Comparison of ENCODE assay signal across 8 cellular contexts in the genomic region with DNA sequence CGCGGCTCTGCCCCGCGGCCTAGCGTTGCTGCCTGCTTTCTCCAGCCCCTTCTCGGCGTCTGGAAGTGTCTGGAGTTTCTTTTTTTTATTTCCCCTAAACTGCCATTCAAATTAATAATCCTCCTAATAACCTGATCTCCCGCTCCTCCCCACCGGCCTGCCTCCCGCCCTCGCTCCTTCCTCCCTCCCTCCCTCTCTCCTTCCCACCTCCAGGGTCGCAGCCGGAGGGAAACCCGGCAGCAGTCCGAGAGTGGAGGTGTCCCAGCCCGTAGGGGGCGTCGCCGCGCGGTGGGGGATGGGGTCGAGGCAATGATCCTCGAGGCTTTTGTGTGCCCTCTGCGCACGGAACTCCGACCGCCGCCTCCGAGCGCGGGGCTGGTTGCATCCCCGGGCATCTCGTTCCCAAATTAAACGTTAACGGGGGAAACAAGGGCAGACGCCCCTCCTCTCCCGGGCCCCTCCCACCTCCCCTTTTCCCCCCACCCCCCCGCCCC. TPM values are rescaled to one million over a fixed set of nuclear protein-coding genes. Genes with fewer than 3 reads are reported as not detected.
DNase-seq lines count a peak whose midpoint lies in the region; ATAC-seq, FAIRE-seq and TF ChIP-seq lines count a peak whose summit lies in the region.

No MANE protein-coding gene starts in this region.

- H3K4me1 ChIP-seq in pancreas, result no peaks in the 10 kb centered on the region

- DNase-seq in NCI-H1694 treated with DMSO at 0.1 percent for 48 hours (lab: John Stamatoyannopoulos, UW), result peak; percentile 42
- DNase-seq in NCI-H1694 (lab: John Stamatoyannopoulos, UW), result no peak
- DNase-seq in RWPE1 (ENCODE audit: low spot score), result peak; percentile 64
- DNase-seq in activated naive CD4-positive, alpha-beta T cell treated with anti-CD3 and anti-CD28 coated beads, Interleukin-2, amount 10 ng/mL, durations not matched to agents 7 days and 5 days, result peak; percentile 86
- DNase-seq in Right ventricle myocardium inferior (ENCODE audit: missing footprints), result peak; percentile 85
- peak; percentile 60 to 87 (median 76) for DNase-seq in pancreas
- DNase-seq in SIG-M5 treated with dmso at 0.1 percent for 504 hours (lab: John Stamatoyannopoulos, UW; ENCODE audit: unreplicated experiment), result no peak

- TF ChIP-seq CTCF in RWPE1 (conservative IDR thresholded peaks at IDR 0.05; ENCODE audit: low read depth) (no peak), pancreas (IDR thresholded peaks at IDR 0.05) (peak in 1 of 4 donors; percentile 12)

- peak overlapping the region; percentile 90 for H3K27ac Mint-ChIP-seq in activated naive CD4-positive, alpha-beta T cell treated with anti-CD3 and anti-CD28 coated beads, Interleukin-2, amount 10 ng/mL, durations not matched to agents 7 days and 5 days

- POLR2A ChIA-PET in RWPE1 (lab: Yijun Ruan, JAX; ENCODE audit: low non-redundant PET), result no interaction called here

- FAIRE-seq in pancreas (lab: Jason Lieb, UNC), result no peak

- no peaks in the 10 kb centered on the region for H3K9me3 Mint-ChIP-seq in activated naive CD4-positive, alpha-beta T cell treated with anti-CD3 and anti-CD28 coated beads, Interleukin-2, amount 10 ng/mL, durations not matched to agents 7 days and 5 days

- H3K4me1 Mint-ChIP-seq in activated naive CD4-positive, alpha-beta T cell treated with anti-CD3 and anti-CD28 coated beads, Interleukin-2, amount 10 ng/mL, durations not matched to agents 7 days and 5 days, result peaks cover 50% of the 10 kb centered on the region

- ATAC-seq in HG03520 (IDR thresholded peaks at IDR 0.05; ENCODE audit: unreplicated experiment), result peak; percentile 8
- peak; percentile 21 for ATAC-seq in Right ventricle myocardium inferior
- ATAC-seq in pancreas, result peak; percentile 27 to 39 (median 30)

- peaks cover 18% of the 10 kb centered on the region for H3K27me3 Mint-ChIP-seq in activated naive CD4-positive, alpha-beta T cell treated with anti-CD3 and anti-CD28 coated beads, Interleukin-2, amount 10 ng/mL, durations not matched to agents 7 days and 5 days

- H3K4me3 ChIP-seq in pancreas, result peak overlapping the region; percentile 66 to 79 (median 72)

- peak overlapping the region; percentile 81 for H3K4me3 Mint-ChIP-seq in activated naive CD4-positive, alpha-beta T cell treated with anti-CD3 and anti-CD28 coated beads, Interleukin-2, amount 10 ng/mL, durations not matched to agents 7 days and 5 days

- no peaks in the 10 kb centered on the region for H3K27me3 ChIP-seq in pancreas

- no peaks in the 10 kb centered on the region for H3K36me3 ChIP-seq in pancreas

- intact Hi-C loops in Right ventricle myocardium inferior (cut with DNase I) (loop anchor here (1.0 to 10.0 kb wide), 7 partner anchors 19 to 503 kb away; no protein-coding TSS in a partner anchor), pancreas (cut with DNase I) (no loop called here)

- CTCF ChIA-PET in RWPE1 (lab: Yijun Ruan, JAX), result interaction anchor here (4.7 kb wide), 1 partner anchor 531 kb away, joined by 57 read pairs; no protein-coding TSS in a partner anchor
- CTCF ChIA-PET in activated naive CD4-positive, alpha-beta T cell treated with anti-CD3 and anti-CD28 coated beads, Interleukin-2, amount 10 ng/mL, durations not matched to agents 7 days and 5 days (lab: Charles Lee), result interaction anchor here (0.6 to 9.4 kb wide), 4 partner anchors 8 to 852 kb away, joined by 3 to 114 read pairs (median 4); no protein-coding TSS in a partner anchor

- 1 to 2% methylated on average over 36 to 38 of the region's 38 CpGs for WGBS in pancreas, 2 donors

- no peaks in the 10 kb centered on the region for H3K9me3 ChIP-seq in pancreas

- H3K36me3 Mint-ChIP-seq in activated naive CD4-positive, alpha-beta T cell treated with anti-CD3 and anti-CD28 coated beads, Interleukin-2, amount 10 ng/mL, durations not matched to agents 7 days and 5 days, result peaks cover 55% of the 10 kb centered on the region

- peak overlapping the region; percentile 88 for H3K27ac ChIP-seq in RWPE1
- peak overlapping the region; percentile 81 to 85 (median 83) for H3K27ac ChIP-seq in pancreas

RNA-seq across cellular contexts. Expression of a gene that starts 1.1 kb away (rescaled TPM):
- total RNA-seq in Right ventricle myocardium inferior, result 7.2 TPM
- total RNA-seq in pancreas, result 1 to 10 TPM; 3.2 to 6.1 (median 5.4) TPM
- 10 to 100 TPM in 1 of 2 donors, 1 to 10 TPM in 1; 9.0 to 14.8 TPM for polyA plus RNA-seq in pancreas

Comparison
In these comparisons a context has a peak if more than half of its experiments do, and no peak if none do; other contexts are left out.
1. DNase-seq: peak in NCI-H1694 treated with DMSO at 0.1 percent for 48 hours (single experiment), RWPE1 (single experiment), activated naive CD4-positive, alpha-beta T cell treated with anti-CD3 and anti-CD28 coated beads, Interleukin-2, amount 10 ng/mL, durations not matched to agents 7 days and 5 days (single experiment), Right ventricle myocardium inferior (single experiment) and pancreas (6 of 6); none in NCI-H1694 (single experiment) and SIG-M5 treated with dmso at 0.1 percent for 504 hours (single experiment).
2. Peak in every context shown above with its lines, with median percentiles within 50 percentile points of each other: ATAC-seq.